In genomic region chr10:58393317-58393716, GRCh38 we compare ENCODE assay signal across 22 cellular contexts. TPM values are rescaled to one million over a fixed set of nuclear protein-coding genes. Genes with fewer than 3 reads are reported as not detected.
DNase-seq lines count a peak whose midpoint lies in the region; ATAC-seq and TF ChIP-seq lines count a peak whose summit lies in the region.
"Had no signal": no experiment of that assay in that cellular context is flagged by ENCODE, and none has a peak within 500 bp of the region (broad histone marks: within the 10 kb centered on the region; RNA-seq: fewer than 3 reads in every experiment).

No MANE protein-coding gene starts in this region.

- no peaks in the 10 kb centered on the region for H3K9me3 Mint-ChIP-seq in activated T-helper 17 cell treated with anti-CD3 and anti-CD28 coated beads, Interleukin-2, amount 50 U/mL, for 72 hours
- H3K9me3 Mint-ChIP-seq: activated naive CD4-positive, alpha-beta T cell treated with anti-CD3 and anti-CD28 coated beads for 36 hours; brain; CD4-positive, alpha-beta T cell; T-helper 1 cell treated with Interleukin-12 subunit alpha and Interleukin-12 subunit beta and Interleukin-4 antibody, amounts not matched to agents 30 μg/mL and 1 μg/mL, for 36 hours had no signal

- peaks cover 22% of the 10 kb centered on the region for H3K4me1 Mint-ChIP-seq in T-helper 17 cell
- H3K4me1 Mint-ChIP-seq in activated T-helper 17 cell treated with anti-CD3 and anti-CD28 coated beads, Interleukin-2, amount 50 U/mL, for 72 hours = peaks cover 9% of the 10 kb centered on the region

- DNase-seq in HCEC 1CT (peak; percentile 38), T-helper 17 cell (no peak), fibroblast of pulmonary artery (ENCODE audit: low read depth) (peak; percentile 29), renal cortical epithelial cell (ENCODE audit: low read depth) (peak; percentile 18), cerebellum (ENCODE audit: low spot score) (no peak), A172 (ENCODE audit: low spot score) (no peak)
- DNase-seq: activated CD4-positive, alpha-beta T cell treated with anti-CD3 and anti-CD28 coated beads for 36 hours; activated CD8-positive, alpha-beta memory T cell treated with anti-CD3 and anti-CD28 coated beads, Interleukin-2, amount 50 U/mL, for 48 hours; activated naive CD4-positive, alpha-beta T cell treated with anti-CD3 and anti-CD28 coated beads for 36 hours; CD4-positive, alpha-beta T cell; effector CD8-positive, alpha-beta T cell; islet precursor cell; NCI-H1048; NCI-H2171; right lobe of liver; stimulated activated CD4-positive, alpha-beta T cell treated with anti-CD3 and anti-CD28 coated beads, Interleukin-2, amount 100 ng/mL, for 48 hours; testis had no signal

- no peaks in the 10 kb centered on the region for H3K27me3 Mint-ChIP-seq in T-helper 17 cell
- no peaks in the 10 kb centered on the region for H3K27me3 Mint-ChIP-seq in activated T-helper 17 cell treated with anti-CD3 and anti-CD28 coated beads, Interleukin-2, amount 50 U/mL, for 72 hours
- H3K27me3 Mint-ChIP-seq: activated CD4-positive, alpha-beta T cell treated with anti-CD3 and anti-CD28 coated beads for 36 hours; brain; CD4-positive, alpha-beta T cell had no signal

- no peaks in the 10 kb centered on the region for H3K9me3 ChIP-seq in T-helper 17 cell (ENCODE audit: control insufficient read depth, low read length, poor library complexity, severe bottlenecking)
- H3K9me3 ChIP-seq: neutrophil, right lobe of liver, testis had no signal

- TF ChIP-seq CTCF in fibroblast of pulmonary artery (IDR thresholded peaks at IDR 0.05; ENCODE audit: low read length, missing control alignments) = peak; percentile 20

- no peak overlapping the region for H3K4me3 ChIP-seq in fibroblast of pulmonary artery (replicated peaks; ENCODE audit: low read depth, low read length)
- H3K4me3 ChIP-seq: right lobe of liver, testis had no signal

- no peak overlapping the region for H3K4me3 Mint-ChIP-seq in T-helper 17 cell
- no peak overlapping the region for H3K4me3 Mint-ChIP-seq in activated T-helper 17 cell treated with anti-CD3 and anti-CD28 coated beads, Interleukin-2, amount 50 U/mL, for 72 hours
- H3K4me3 Mint-ChIP-seq: activated CD4-positive, alpha-beta T cell treated with anti-CD3 and anti-CD28 coated beads for 36 hours; activated naive CD4-positive, alpha-beta T cell treated with anti-CD3 and anti-CD28 coated beads for 36 hours; CD4-positive, alpha-beta T cell; T-helper 1 cell treated with Interleukin-12 subunit alpha and Interleukin-12 subunit beta and Interleukin-4 antibody, amounts not matched to agents 30 μg/mL and 1 μg/mL, for 36 hours had no signal

- H3K36me3 Mint-ChIP-seq in T-helper 17 cell (ENCODE audit: low read depth) = peaks cover 13% of the 10 kb centered on the region
- H3K36me3 Mint-ChIP-seq in activated T-helper 17 cell treated with anti-CD3 and anti-CD28 coated beads, Interleukin-2, amount 50 U/mL, for 72 hours (ENCODE audit: low read depth) = peaks cover 98% of the 10 kb centered on the region

- no peak for ATAC-seq in T-helper 17 cell
- no peak for ATAC-seq in activated T-helper 17 cell treated with anti-CD3 and anti-CD28 coated beads, Interleukin-2, amount 50 U/mL, for 72 hours (replicated peaks)
- ATAC-seq: activated CD4-positive, alpha-beta T cell treated with anti-CD3 and anti-CD28 coated beads for 36 hours; Right ventricle myocardium inferior had no signal

- H3K27ac Mint-ChIP-seq in T-helper 17 cell = peak overlapping the region; percentile 11
- H3K27ac Mint-ChIP-seq in activated T-helper 17 cell treated with anti-CD3 and anti-CD28 coated beads, Interleukin-2, amount 50 U/mL, for 72 hours = no peak overlapping the region
- H3K27ac Mint-ChIP-seq: activated CD4-positive, alpha-beta T cell treated with anti-CD3 and anti-CD28 coated beads for 36 hours; activated naive CD4-positive, alpha-beta T cell treated with anti-CD3 and anti-CD28 coated beads for 36 hours; brain; CD4-positive, alpha-beta T cell; T-helper 1 cell treated with Interleukin-12 subunit alpha and Interleukin-12 subunit beta and Interleukin-4 antibody, amounts not matched to agents 30 μg/mL and 1 μg/mL, for 36 hours had no signal

RNA-seq across cellular contexts. Expression of gene TFAM, which starts 8.1 kb away (rescaled TPM):
- total RNA-seq in T-helper 17 cell = 10 to 100 TPM; 33.9 to 40.2 TPM
- 33.3 and 41.0 TPM in 2 replicates for total RNA-seq in renal cortical epithelial cell
- 31.9 TPM for total RNA-seq in cerebellum
- 100 to 1,000 TPM in 1 of 2 donors, 10 to 100 TPM in 1; 49.0 to 102 TPM for total RNA-seq in activated T-helper 17 cell treated with anti-CD3 and anti-CD28 coated beads, Interleukin-2, amount 50 U/mL, for 72 hours
- total RNA-seq in A172 (2014; rRNA removed; shearing (Covaris generic)) = 58.8 and 65.6 TPM in 2 replicates

RNA-seq across cellular contexts. Expression of gene UBE2D1, which starts 58.5 kb away (rescaled TPM):
- total RNA-seq in T-helper 17 cell (10 to 100 TPM; 10.5 to 14.6 TPM), renal cortical epithelial cell (16.3 and 29.4 TPM in 2 replicates), cerebellum (53.5 TPM)
- total RNA-seq in activated T-helper 17 cell treated with anti-CD3 and anti-CD28 coated beads, Interleukin-2, amount 50 U/mL, for 72 hours = 10 to 100 TPM; 10.2 to 13.9 TPM
- total RNA-seq in A172 (2014; rRNA removed; shearing (Covaris generic)) = 23.7 and 25.9 TPM in 2 replicates

Comparison
In these comparisons a context has a peak if more than half of its experiments do, and no peak if none do; other contexts are left out.
1. DNase-seq: peak in HCEC 1CT (single experiment), fibroblast of pulmonary artery (single experiment) and renal cortical epithelial cell (single experiment); none in T-helper 17 cell (0 of 3), cerebellum (single experiment) and A172 (single experiment).